2 cellular contexts compared by ENCODE assay signal in genomic region chr19:49413348-49413747, GRCh38.
TF ChIP-seq lines count a peak whose summit lies in the region.

No MANE protein-coding gene starts in this region.

TF ChIP-seq in SK-N-SH, 30 proteins besides CTCF, POLR2A, EP300 and RAD21:
- no peak for TF ChIP-seq USF2 (IDR thresholded peaks at IDR 0.05; ENCODE audit: borderline replicate concordance, low read depth, low read length)
- no peak for TF ChIP-seq MEF2A (IDR thresholded peaks at IDR 0.05; ENCODE audit: borderline replicate concordance, low read depth)
- no peak for TF ChIP-seq GABPA (IDR thresholded peaks at IDR 0.05; ENCODE audit: low read depth)
- no peak for TF ChIP-seq RCOR1 (IDR thresholded peaks at IDR 0.05; ENCODE audit: low read length)
- TF ChIP-seq FOXJ3 (CRISPR knock-in tag; IDR thresholded peaks at IDR 0.05): no peak
- TF ChIP-seq RXRA (IDR thresholded peaks at IDR 0.05; ENCODE audit: borderline replicate concordance, low read depth): no peak
- TF ChIP-seq POLR2AphosphoS5 (IDR thresholded peaks at IDR 0.05; ENCODE audit: low read depth, low read length): no peak
- TF ChIP-seq TCF12 (IDR thresholded peaks at IDR 0.05): no peak
- no peak for TF ChIP-seq CHD2 (IDR thresholded peaks at IDR 0.05; ENCODE audit: low read length, partially characterized antibody)
- TF ChIP-seq FOSL2 (IDR thresholded peaks at IDR 0.05; ENCODE audit: borderline replicate concordance, low read depth): no peak
- no peak for TF ChIP-seq RFX5 (IDR thresholded peaks at IDR 0.05; ENCODE audit: low read length)
- no peak for TF ChIP-seq EZH2phosphoT487 (IDR thresholded peaks at IDR 0.05; ENCODE audit: borderline replicate concordance, low read depth)
- TF ChIP-seq, protein P1, sequence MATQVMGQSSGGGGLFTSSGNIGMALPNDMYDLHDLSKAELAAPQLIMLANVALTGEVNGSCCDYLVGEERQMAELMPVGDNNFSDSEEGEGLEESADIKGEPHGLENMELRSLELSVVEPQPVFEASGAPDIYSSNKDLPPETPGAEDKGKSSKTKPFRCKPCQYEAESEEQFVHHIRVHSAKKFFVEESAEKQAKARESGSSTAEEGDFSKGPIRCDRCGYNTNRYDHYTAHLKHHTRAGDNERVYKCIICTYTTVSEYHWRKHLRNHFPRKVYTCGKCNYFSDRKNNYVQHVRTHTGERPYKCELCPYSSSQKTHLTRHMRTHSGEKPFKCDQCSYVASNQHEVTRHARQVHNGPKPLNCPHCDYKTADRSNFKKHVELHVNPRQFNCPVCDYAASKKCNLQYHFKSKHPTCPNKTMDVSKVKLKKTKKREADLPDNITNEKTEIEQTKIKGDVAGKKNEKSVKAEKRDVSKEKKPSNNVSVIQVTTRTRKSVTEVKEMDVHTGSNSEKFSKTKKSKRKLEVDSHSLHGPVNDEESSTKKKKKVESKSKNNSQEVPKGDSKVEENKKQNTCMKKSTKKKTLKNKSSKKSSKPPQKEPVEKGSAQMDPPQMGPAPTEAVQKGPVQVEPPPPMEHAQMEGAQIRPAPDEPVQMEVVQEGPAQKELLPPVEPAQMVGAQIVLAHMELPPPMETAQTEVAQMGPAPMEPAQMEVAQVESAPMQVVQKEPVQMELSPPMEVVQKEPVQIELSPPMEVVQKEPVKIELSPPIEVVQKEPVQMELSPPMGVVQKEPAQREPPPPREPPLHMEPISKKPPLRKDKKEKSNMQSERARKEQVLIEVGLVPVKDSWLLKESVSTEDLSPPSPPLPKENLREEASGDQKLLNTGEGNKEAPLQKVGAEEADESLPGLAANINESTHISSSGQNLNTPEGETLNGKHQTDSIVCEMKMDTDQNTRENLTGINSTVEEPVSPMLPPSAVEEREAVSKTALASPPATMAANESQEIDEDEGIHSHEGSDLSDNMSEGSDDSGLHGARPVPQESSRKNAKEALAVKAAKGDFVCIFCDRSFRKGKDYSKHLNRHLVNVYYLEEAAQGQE (IDR thresholded peaks at IDR 0.05; ENCODE audit: low read depth, low read length): no peak
- TF ChIP-seq MXI1 (IDR thresholded peaks at IDR 0.05; ENCODE audit: low read depth, low read length): no peak
- TF ChIP-seq TAF1 (IDR thresholded peaks at IDR 0.05; ENCODE audit: borderline replicate concordance, low read depth, low read length): no peak
- TF ChIP-seq, protein P2, sequence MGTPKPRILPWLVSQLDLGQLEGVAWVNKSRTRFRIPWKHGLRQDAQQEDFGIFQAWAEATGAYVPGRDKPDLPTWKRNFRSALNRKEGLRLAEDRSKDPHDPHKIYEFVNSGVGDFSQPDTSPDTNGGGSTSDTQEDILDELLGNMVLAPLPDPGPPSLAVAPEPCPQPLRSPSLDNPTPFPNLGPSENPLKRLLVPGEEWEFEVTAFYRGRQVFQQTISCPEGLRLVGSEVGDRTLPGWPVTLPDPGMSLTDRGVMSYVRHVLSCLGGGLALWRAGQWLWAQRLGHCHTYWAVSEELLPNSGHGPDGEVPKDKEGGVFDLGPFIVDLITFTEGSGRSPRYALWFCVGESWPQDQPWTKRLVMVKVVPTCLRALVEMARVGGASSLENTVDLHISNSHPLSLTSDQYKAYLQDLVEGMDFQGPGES (IDR thresholded peaks at IDR 0.05; ENCODE audit: low read depth, low read length): no peak
- TF ChIP-seq PBX3 (IDR thresholded peaks at IDR 0.05): no peak
- no peak for TF ChIP-seq YY1 (IDR thresholded peaks at IDR 0.05; ENCODE audit: low read depth)
- no peak for TF ChIP-seq USF1 (IDR thresholded peaks at IDR 0.05; ENCODE audit: borderline replicate concordance, low read depth)
TF ChIP-seq in SK-N-SH: peak in this region for 0.

TF ChIP-seq in SK-N-SH treated with all-trans-retinoic acid at 6 μM for 48 hours, 23 proteins besides CTCF, POLR2A, EP300 and RAD21:
- no peak for TF ChIP-seq TCF4 (CRISPR knock-in tag; IDR thresholded peaks at IDR 0.05; ENCODE audit: borderline replicate concordance)
- TF ChIP-seq, protein P3, sequence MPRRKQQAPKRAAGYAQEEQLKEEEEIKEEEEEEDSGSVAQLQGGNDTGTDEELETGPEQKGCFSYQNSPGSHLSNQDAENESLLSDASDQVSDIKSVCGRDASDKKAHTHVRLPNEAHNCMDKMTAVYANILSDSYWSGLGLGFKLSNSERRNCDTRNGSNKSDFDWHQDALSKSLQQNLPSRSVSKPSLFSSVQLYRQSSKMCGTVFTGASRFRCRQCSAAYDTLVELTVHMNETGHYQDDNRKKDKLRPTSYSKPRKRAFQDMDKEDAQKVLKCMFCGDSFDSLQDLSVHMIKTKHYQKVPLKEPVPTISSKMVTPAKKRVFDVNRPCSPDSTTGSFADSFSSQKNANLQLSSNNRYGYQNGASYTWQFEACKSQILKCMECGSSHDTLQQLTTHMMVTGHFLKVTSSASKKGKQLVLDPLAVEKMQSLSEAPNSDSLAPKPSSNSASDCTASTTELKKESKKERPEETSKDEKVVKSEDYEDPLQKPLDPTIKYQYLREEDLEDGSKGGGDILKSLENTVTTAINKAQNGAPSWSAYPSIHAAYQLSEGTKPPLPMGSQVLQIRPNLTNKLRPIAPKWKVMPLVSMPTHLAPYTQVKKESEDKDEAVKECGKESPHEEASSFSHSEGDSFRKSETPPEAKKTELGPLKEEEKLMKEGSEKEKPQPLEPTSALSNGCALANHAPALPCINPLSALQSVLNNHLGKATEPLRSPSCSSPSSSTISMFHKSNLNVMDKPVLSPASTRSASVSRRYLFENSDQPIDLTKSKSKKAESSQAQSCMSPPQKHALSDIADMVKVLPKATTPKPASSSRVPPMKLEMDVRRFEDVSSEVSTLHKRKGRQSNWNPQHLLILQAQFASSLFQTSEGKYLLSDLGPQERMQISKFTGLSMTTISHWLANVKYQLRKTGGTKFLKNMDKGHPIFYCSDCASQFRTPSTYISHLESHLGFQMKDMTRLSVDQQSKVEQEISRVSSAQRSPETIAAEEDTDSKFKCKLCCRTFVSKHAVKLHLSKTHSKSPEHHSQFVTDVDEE (CRISPR knock-in tag; IDR thresholded peaks at IDR 0.05): no peak
TF ChIP-seq in SK-N-SH treated with all-trans-retinoic acid at 6 μM for 48 hours: peak in this region for 0.
